11 cellular contexts compared by ENCODE assay signal in genomic region chr2:235577404-235578330, GRCh38.
DNase-seq lines count a peak whose midpoint lies in the region; ATAC-seq and TF ChIP-seq lines count a peak whose summit lies in the region.
"Had no signal": no experiment of that assay in that cellular context is flagged by ENCODE, and none has a peak within 500 bp of the region (broad histone marks: within the 10 kb centered on the region; RNA-seq: fewer than 3 reads in every experiment).

No MANE protein-coding gene starts in this region.

- DNase-seq in NCI-H2029 (lab: John Stamatoyannopoulos, UW) (peak; percentile 79), chondrocyte (ENCODE audit: low spot score) (no peak), skeletal muscle cell (ENCODE audit: low read depth) (peak; percentile 60), NCI-H146 treated with DMSO at 0.1 percent for 48 hours (lab: John Stamatoyannopoulos, UW; ENCODE audit: unreplicated experiment) (no peak)
- no peak for DNase-seq in stimulated activated CD4-positive, alpha-beta T cell treated with anti-CD3 and anti-CD28 coated beads, Interleukin-2, amount 100 ng/mL, for 48 hours
- DNase-seq: NCI-H226, T-helper 9 cell had no signal

- H3K27ac ChIP-seq in layer of hippocampus (ENCODE audit: low read depth, low read length) = peak overlapping the region; percentile 97

- H3K4me3 Mint-ChIP-seq in chondrocyte (ENCODE audit: unreplicated experiment) = peak overlapping the region; percentile 17
- no peak overlapping the region for H3K4me3 Mint-ChIP-seq in activated T-helper 17 cell treated with anti-CD3 and anti-CD28 coated beads, Interleukin-2, amount 50 U/mL, for 72 hours
- H3K4me3 Mint-ChIP-seq: activated naive CD8-positive, alpha-beta T cell had no signal

- no peaks in the 10 kb centered on the region for H3K36me3 Mint-ChIP-seq in chondrocyte (ENCODE audit: low read depth)
- no peaks in the 10 kb centered on the region for H3K36me3 Mint-ChIP-seq in activated T-helper 17 cell treated with anti-CD3 and anti-CD28 coated beads, Interleukin-2, amount 50 U/mL, for 72 hours (ENCODE audit: low read depth)
- H3K36me3 Mint-ChIP-seq: activated naive CD8-positive, alpha-beta T cell had no signal

- no peak overlapping the region for H3K27ac Mint-ChIP-seq in chondrocyte (ENCODE audit: unreplicated experiment)
- H3K27ac Mint-ChIP-seq in activated T-helper 17 cell treated with anti-CD3 and anti-CD28 coated beads, Interleukin-2, amount 50 U/mL, for 72 hours = no peak overlapping the region
- H3K27ac Mint-ChIP-seq: activated naive CD8-positive, alpha-beta T cell had no signal

- ATAC-seq in HG03432 (IDR thresholded peaks at IDR 0.05; ENCODE audit: unreplicated experiment) = no peak
- no peak for ATAC-seq in activated T-helper 17 cell treated with anti-CD3 and anti-CD28 coated beads, Interleukin-2, amount 50 U/mL, for 72 hours (replicated peaks)

- no peaks in the 10 kb centered on the region for H3K27me3 ChIP-seq in layer of hippocampus (ENCODE audit: control insufficient read depth, insufficient read depth, low read length)

- no peak for TF ChIP-seq CTCF in chondrocyte (IDR thresholded peaks at IDR 0.05)

- H3K4me1 Mint-ChIP-seq in chondrocyte (ENCODE audit: low read depth) = peaks cover 27% of the 10 kb centered on the region
- H3K4me1 Mint-ChIP-seq in activated T-helper 17 cell treated with anti-CD3 and anti-CD28 coated beads, Interleukin-2, amount 50 U/mL, for 72 hours = no peaks in the 10 kb centered on the region

- peak overlapping the region; percentile 3 for H3K4me3 ChIP-seq in skeletal muscle cell (ENCODE audit: low read depth, low read length)

- H3K9me3 Mint-ChIP-seq in chondrocyte (ENCODE audit: low read depth) = no peaks in the 10 kb centered on the region
- no peaks in the 10 kb centered on the region for H3K9me3 Mint-ChIP-seq in activated T-helper 17 cell treated with anti-CD3 and anti-CD28 coated beads, Interleukin-2, amount 50 U/mL, for 72 hours

- H3K27me3 Mint-ChIP-seq in chondrocyte (ENCODE audit: low read depth) = no peaks in the 10 kb centered on the region
- H3K27me3 Mint-ChIP-seq in activated T-helper 17 cell treated with anti-CD3 and anti-CD28 coated beads, Interleukin-2, amount 50 U/mL, for 72 hours = peaks cover 12% of the 10 kb centered on the region
- H3K27me3 Mint-ChIP-seq: activated naive CD8-positive, alpha-beta T cell had no signal

Comparison
In these comparisons a context has a peak if more than half of its experiments do, and no peak if none do; other contexts are left out.
1. DNase-seq: peak in NCI-H2029 (single experiment) and skeletal muscle cell (single experiment); none in chondrocyte (single experiment), stimulated activated CD4-positive, alpha-beta T cell treated with anti-CD3 and anti-CD28 coated beads, Interleukin-2, amount 100 ng/mL, for 48 hours (0 of 2) and NCI-H146 treated with DMSO at 0.1 percent for 48 hours (single experiment).